13 cellular contexts compared by ENCODE assay signal in the genomic region with DNA sequence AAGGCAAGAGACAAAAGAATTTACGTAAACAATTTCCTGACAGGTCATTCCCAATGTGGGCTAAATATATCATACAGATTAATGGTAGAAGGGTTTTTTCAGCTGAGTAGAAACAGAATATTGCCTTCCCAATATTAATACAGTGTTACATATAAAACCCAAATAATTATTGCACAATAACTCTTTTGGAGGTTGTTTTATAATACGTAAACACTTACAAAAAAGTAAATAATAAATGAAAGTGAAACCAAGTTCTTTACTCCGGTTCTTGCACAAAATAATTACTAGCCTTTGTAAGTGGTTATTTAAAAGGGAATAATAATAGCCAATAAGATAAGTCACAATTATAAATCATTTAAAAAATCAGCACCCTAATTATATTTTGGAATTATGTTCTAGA.
DNase-seq lines count a peak whose midpoint lies in the region; ATAC-seq, FAIRE-seq and TF ChIP-seq lines count a peak whose summit lies in the region.
"Had no signal": no experiment of that assay in that cellular context is flagged by ENCODE, and none has a peak within 500 bp of the region (broad histone marks: within the 10 kb centered on the region; RNA-seq: fewer than 3 reads in every experiment).

No MANE protein-coding gene starts in this region.

- no peaks in the 10 kb centered on the region for H3K9me2 ChIP-seq in Karpas-422 (replicated peaks; ENCODE audit: insufficient read depth, low read length)

- peak overlapping the region in 2 of 7 donors; percentile 1 to 47 for H3K27ac Mint-ChIP-seq in CD14-positive monocyte
- peak overlapping the region; percentile 20 for H3K27ac Mint-ChIP-seq in central memory CD8-positive, alpha-beta T cell (ENCODE audit: low read depth)
- H3K27ac Mint-ChIP-seq in natural killer cell treated with Interleukin-12 subunit alpha and Interleukin-12 subunit beta and Interleukin-15 and Interleukin-18, amount 100 ng/mL, for 72 hours: peak overlapping the region in 1 of 2 donors; percentile 56

- DNase-seq in CD14-positive monocyte (ENCODE audit: low spot score): no peak
- no peak for DNase-seq in Karpas-422
- no peak for DNase-seq in central memory CD8-positive, alpha-beta T cell (ENCODE audit: low spot score in 2 of 2)
- DNase-seq in natural killer cell treated with Interleukin-12 subunit alpha and Interleukin-12 subunit beta and Interleukin-15 and Interleukin-18, amount 100 ng/mL, for 72 hours (ENCODE audit: low spot score): no peak
- DNase-seq in GM19239 (ENCODE audit: insufficient read length, low spot score): no peak
- no peak for DNase-seq in stimulated activated naive CD4-positive, alpha-beta T cell (lab: John Stamatoyannopoulos, UW)
- DNase-seq in cerebellar nuclear complex (lab: John Stamatoyannopoulos, UW): no peak
- DNase-seq: brain microvascular endothelial cell, NCI-H1436 treated with DMSO at 0.1 percent for 48 hours, NCI-H69, SHP77 had no signal

- peaks cover 23% of the 10 kb centered on the region for H3K9me3 ChIP-seq in Karpas-422 (ENCODE audit: low read length)

- peak overlapping the region; percentile 31 to 69 for H3K4me3 Mint-ChIP-seq in CD14-positive monocyte
- peak overlapping the region; percentile 60 for H3K4me3 Mint-ChIP-seq in central memory CD8-positive, alpha-beta T cell
- peak overlapping the region; percentile 15 for H3K4me3 Mint-ChIP-seq in natural killer cell treated with Interleukin-12 subunit alpha and Interleukin-12 subunit beta and Interleukin-15 and Interleukin-18, amount 100 ng/mL, for 72 hours

- 0 out of 2 replicates have a peak overlapping the region, but pooled peaks have one; percentile 2 for H3K4me3 ChIP-seq in Karpas-422 (ENCODE audit: low read length)

- H3K4me2 ChIP-seq in Karpas-422 (ENCODE audit: low read depth, low read length, poor library complexity, severe bottlenecking): peak overlapping the region; percentile 13

- H3K4me1 Mint-ChIP-seq in CD14-positive monocyte: peaks cover 10% of the 10 kb centered on the region
- peaks cover 4% of the 10 kb centered on the region for H3K4me1 Mint-ChIP-seq in central memory CD8-positive, alpha-beta T cell
- H3K4me1 Mint-ChIP-seq in natural killer cell treated with Interleukin-12 subunit alpha and Interleukin-12 subunit beta and Interleukin-15 and Interleukin-18, amount 100 ng/mL, for 72 hours (ENCODE audit: low read depth in 2 of 2): peaks cover 0 to 19% of the 10 kb centered on the region in 2 donors

- peak; percentile 24 for ATAC-seq in central memory CD8-positive, alpha-beta T cell (replicated peaks; ENCODE audit: extremely low read depth, poor library complexity, severe bottlenecking)
- ATAC-seq in natural killer cell treated with Interleukin-12 subunit alpha and Interleukin-12 subunit beta and Interleukin-15 and Interleukin-18, amount 100 ng/mL, for 72 hours: peak in 1 of 2 donors; percentile 24
- no peak for ATAC-seq in HG03135 (IDR thresholded peaks at IDR 0.05; ENCODE audit: unreplicated experiment)

- H3K27ac ChIP-seq in Karpas-422 (ENCODE audit: low read length): no peak overlapping the region
- H3K27ac ChIP-seq: brain microvascular endothelial cell, tibial nerve had no signal

- no peak for FAIRE-seq in GM19239 (lab: Jason Lieb, UNC)

- H3K9ac ChIP-seq in Karpas-422 (ENCODE audit: low read length): no peak overlapping the region

- H3K4me1 ChIP-seq in Karpas-422 (ENCODE audit: low read length): peaks cover 36% of the 10 kb centered on the region
- H3K4me1 ChIP-seq: tibial nerve had no signal

- no peaks in the 10 kb centered on the region for H3K27me3 ChIP-seq in Karpas-422 (ENCODE audit: low read length)
- H3K27me3 ChIP-seq: brain microvascular endothelial cell, tibial nerve had no signal

- peaks cover under 1 to 19% (median 11%) of the 10 kb centered on the region in 7 donors for H3K9me3 Mint-ChIP-seq in CD14-positive monocyte
- peaks cover 17% of the 10 kb centered on the region for H3K9me3 Mint-ChIP-seq in central memory CD8-positive, alpha-beta T cell
- peaks cover 20% of the 10 kb centered on the region for H3K9me3 Mint-ChIP-seq in natural killer cell treated with Interleukin-12 subunit alpha and Interleukin-12 subunit beta and Interleukin-15 and Interleukin-18, amount 100 ng/mL, for 72 hours

- no peak for TF ChIP-seq CTCF in CD14-positive monocyte (IDR thresholded peaks at IDR 0.05)

- no peaks in the 10 kb centered on the region for H3K79me2 ChIP-seq in Karpas-422 (ENCODE audit: low read length)

- H4K20me1 ChIP-seq in Karpas-422 (ENCODE audit: insufficient read depth, low read depth, low read length): no peaks in the 10 kb centered on the region

- H2AFZ ChIP-seq in Karpas-422 (ENCODE audit: low read length): peak overlapping the region; percentile 66; the same call in 1 of the 2 replicates

- H3K27me3 Mint-ChIP-seq in CD14-positive monocyte (ENCODE audit: low read depth in 3 of 3): no peaks in the 10 kb centered on the region
- H3K27me3 Mint-ChIP-seq in central memory CD8-positive, alpha-beta T cell: no peaks in the 10 kb centered on the region
- no peaks in the 10 kb centered on the region for H3K27me3 Mint-ChIP-seq in natural killer cell treated with Interleukin-12 subunit alpha and Interleukin-12 subunit beta and Interleukin-15 and Interleukin-18, amount 100 ng/mL, for 72 hours

- H3K36me3 ChIP-seq in Karpas-422 (ENCODE audit: insufficient read depth, low read length): peaks cover 5% of the 10 kb centered on the region; the same call in 1 of the 2 replicates
- H3K36me3 ChIP-seq: brain microvascular endothelial cell, tibial nerve had no signal

- intact Hi-C loops in CD14-positive monocyte (cut with micrococcal nuclease): no loop called here

- H3K36me3 Mint-ChIP-seq in CD14-positive monocyte: no peaks in the 10 kb centered on the region
- H3K36me3 Mint-ChIP-seq in central memory CD8-positive, alpha-beta T cell (ENCODE audit: insufficient read depth): no peaks in the 10 kb centered on the region
- H3K36me3 Mint-ChIP-seq in natural killer cell treated with Interleukin-12 subunit alpha and Interleukin-12 subunit beta and Interleukin-15 and Interleukin-18, amount 100 ng/mL, for 72 hours: peaks cover 32% of the 10 kb centered on the region
